Comparison of ENCODE assay signal across 25 cellular contexts in genomic region chr6:45293306-45293705, GRCh38. TPM values are rescaled to one million over a fixed set of nuclear protein-coding genes. Genes with fewer than 3 reads are reported as not detected.
A peak's percentile ranks its signal among the peaks of the same experiment; 100 is the strongest.
DNase-seq lines count a peak whose midpoint lies in the region; ATAC-seq lines count a peak whose summit lies in the region.
"Had no signal": no experiment of that assay in that cellular context is flagged by ENCODE, and none has a peak within 500 bp of the region (broad histone marks: within the 10 kb centered on the region; RNA-seq: fewer than 3 reads in every experiment).

No MANE protein-coding gene starts in this region.

- peaks cover 2% of the 10 kb centered on the region for H3K9me3 Mint-ChIP-seq in activated naive CD4-positive, alpha-beta T cell treated with anti-CD3 and anti-CD28 coated beads for 36 hours
- peaks cover 10% of the 10 kb centered on the region for H3K9me3 Mint-ChIP-seq in T-helper 1 cell treated with Interleukin-12 subunit alpha and Interleukin-12 subunit beta and Interleukin-4 antibody, amounts not matched to agents 30 μg/mL and 1 μg/mL, for 36 hours
- H3K9me3 Mint-ChIP-seq in activated naive CD8-positive, alpha-beta T cell treated with anti-CD3 and anti-CD28 coated beads, Interleukin-2, amount 50 U/mL, for 24 hours, result peaks cover 9% of the 10 kb centered on the region
- H3K9me3 Mint-ChIP-seq in stimulated activated naive CD8-positive, alpha-beta T cell treated with anti-CD3 and anti-CD28 coated beads, Interleukin-15, amount 100 ng/mL, for 72 hours, result peaks cover 17 to 27% of the 10 kb centered on the region in 2 donors
- H3K9me3 Mint-ChIP-seq: dendritic cell treated with granulocyte-macrophage colony-stimulating factor and Interleukin-4, amounts not matched to agents 40 ng/mL and 50 ng/mL, for 4 days had no signal

- DNase-seq in activated naive CD4-positive, alpha-beta T cell treated with anti-CD3 and anti-CD28 coated beads for 36 hours, result no peak
- DNase-seq in activated naive CD4-positive, alpha-beta T cell treated with Interleukin-2 at 50 U/mL for 16 hours, result no peak
- no peak for DNase-seq in activated naive CD8-positive, alpha-beta T cell treated with anti-CD3 and anti-CD28 coated beads, Interleukin-2, amount 50 U/mL, for 24 hours
- DNase-seq in stimulated activated naive CD8-positive, alpha-beta T cell treated with anti-CD3 and anti-CD28 coated beads, Interleukin-15, amount 100 ng/mL, for 72 hours, result no peak
- DNase-seq in NCI-H187 (lab: John Stamatoyannopoulos, UW), result no peak
- DNase-seq in NCI-H2081 (lab: John Stamatoyannopoulos, UW), result no peak
- DNase-seq in GM19238 (ENCODE audit: insufficient read length, low spot score), result no peak
- DNase-seq: activated CD8-positive, alpha-beta memory T cell treated with anti-CD3 and anti-CD28 coated beads, Interleukin-2, amount 50 U/mL, for 48 hours; adrenal gland; DMS153; GDM1; GOT3; heart left ventricle; MV-4-11; NCI-H1694 treated with DMSO at 0.1 percent for 48 hours; NCI-H345; nephron progenitor cell; right lobe of liver; stimulated activated CD4-positive, alpha-beta T cell treated with anti-CD3 and anti-CD28 coated beads, Interleukin-15, amount 100 ng/mL, for 24 hours; T-helper 9 cell had no signal

- H3K4me1 Mint-ChIP-seq in activated naive CD4-positive, alpha-beta T cell treated with anti-CD3 and anti-CD28 coated beads for 36 hours (ENCODE audit: low read depth), result peaks cover 30% of the 10 kb centered on the region
- peaks cover 27% of the 10 kb centered on the region for H3K4me1 Mint-ChIP-seq in T-helper 1 cell treated with Interleukin-12 subunit alpha and Interleukin-12 subunit beta and Interleukin-4 antibody, amounts not matched to agents 30 μg/mL and 1 μg/mL, for 36 hours (ENCODE audit: low read depth)
- H3K4me1 Mint-ChIP-seq in activated naive CD8-positive, alpha-beta T cell treated with anti-CD3 and anti-CD28 coated beads, Interleukin-2, amount 50 U/mL, for 24 hours, result peaks cover 24% of the 10 kb centered on the region
- peaks cover 45% of the 10 kb centered on the region for H3K4me1 Mint-ChIP-seq in stimulated activated naive CD8-positive, alpha-beta T cell treated with anti-CD3 and anti-CD28 coated beads, Interleukin-15, amount 100 ng/mL, for 72 hours
- H3K4me1 Mint-ChIP-seq: CD14-positive monocyte, nephron progenitor cell had no signal

- H3K27me3 Mint-ChIP-seq in activated naive CD4-positive, alpha-beta T cell treated with anti-CD3 and anti-CD28 coated beads for 36 hours (ENCODE audit: low read depth), result no peaks in the 10 kb centered on the region
- H3K27me3 Mint-ChIP-seq in T-helper 1 cell treated with Interleukin-12 subunit alpha and Interleukin-12 subunit beta and Interleukin-4 antibody, amounts not matched to agents 30 μg/mL and 1 μg/mL, for 36 hours (ENCODE audit: low read depth), result no peaks in the 10 kb centered on the region
- no peaks in the 10 kb centered on the region for H3K27me3 Mint-ChIP-seq in activated naive CD8-positive, alpha-beta T cell treated with anti-CD3 and anti-CD28 coated beads, Interleukin-2, amount 50 U/mL, for 24 hours
- no peaks in the 10 kb centered on the region for H3K27me3 Mint-ChIP-seq in stimulated activated naive CD8-positive, alpha-beta T cell treated with anti-CD3 and anti-CD28 coated beads, Interleukin-15, amount 100 ng/mL, for 72 hours
- H3K27me3 Mint-ChIP-seq: dendritic cell treated with granulocyte-macrophage colony-stimulating factor and Interleukin-4, amounts not matched to agents 40 ng/mL and 50 ng/mL, for 4 days had no signal

- CTCF ChIA-PET in activated naive CD4-positive, alpha-beta T cell treated with anti-CD3 and anti-CD28 coated beads for 36 hours (lab: Charles Lee), result interaction anchor here (0.7 kb wide), 1 partner anchor 123 kb away, joined by 3 read pairs; no protein-coding TSS in a partner anchor

- H3K36me3 Mint-ChIP-seq in activated naive CD4-positive, alpha-beta T cell treated with anti-CD3 and anti-CD28 coated beads for 36 hours (ENCODE audit: low read depth), result peaks cover 2% of the 10 kb centered on the region
- H3K36me3 Mint-ChIP-seq in T-helper 1 cell treated with Interleukin-12 subunit alpha and Interleukin-12 subunit beta and Interleukin-4 antibody, amounts not matched to agents 30 μg/mL and 1 μg/mL, for 36 hours (ENCODE audit: low read depth), result peaks cover 6% of the 10 kb centered on the region
- H3K36me3 Mint-ChIP-seq in activated naive CD8-positive, alpha-beta T cell treated with anti-CD3 and anti-CD28 coated beads, Interleukin-2, amount 50 U/mL, for 24 hours (ENCODE audit: low read depth), result peaks cover 16% of the 10 kb centered on the region
- H3K36me3 Mint-ChIP-seq: CD14-positive monocyte had no signal

- ATAC-seq in activated naive CD8-positive, alpha-beta T cell treated with anti-CD3 and anti-CD28 coated beads, Interleukin-2, amount 50 U/mL, for 24 hours, result no peak
- no peak for ATAC-seq in stimulated activated naive CD8-positive, alpha-beta T cell treated with anti-CD3 and anti-CD28 coated beads, Interleukin-15, amount 100 ng/mL, for 72 hours
- ATAC-seq: heart left ventricle, left lobe of liver, Panc1, right lobe of liver had no signal

- intact Hi-C loops in activated naive CD4-positive, alpha-beta T cell treated with anti-CD3 and anti-CD28 coated beads for 36 hours (cut with micrococcal nuclease), result loop anchor here (10.0 kb wide), 1 partner anchor 421 kb away; no protein-coding TSS in a partner anchor

- H3K27ac Mint-ChIP-seq in activated naive CD4-positive, alpha-beta T cell treated with anti-CD3 and anti-CD28 coated beads for 36 hours, result peak overlapping the region; percentile 26
- H3K27ac Mint-ChIP-seq in T-helper 1 cell treated with Interleukin-12 subunit alpha and Interleukin-12 subunit beta and Interleukin-4 antibody, amounts not matched to agents 30 μg/mL and 1 μg/mL, for 36 hours, result peak overlapping the region; percentile 56
- H3K27ac Mint-ChIP-seq in activated naive CD8-positive, alpha-beta T cell treated with anti-CD3 and anti-CD28 coated beads, Interleukin-2, amount 50 U/mL, for 24 hours, result peak overlapping the region; percentile 49
- H3K27ac Mint-ChIP-seq in stimulated activated naive CD8-positive, alpha-beta T cell treated with anti-CD3 and anti-CD28 coated beads, Interleukin-15, amount 100 ng/mL, for 72 hours, result peak overlapping the region; percentile 31 to 77
- H3K27ac Mint-ChIP-seq: CD14-positive monocyte; dendritic cell treated with granulocyte-macrophage colony-stimulating factor and Interleukin-4, amounts not matched to agents 40 ng/mL and 50 ng/mL, for 4 days; nephron progenitor cell had no signal

- peak overlapping the region; percentile 3 for H3K4me3 Mint-ChIP-seq in activated naive CD4-positive, alpha-beta T cell treated with anti-CD3 and anti-CD28 coated beads for 36 hours
- peak overlapping the region; percentile 54 for H3K4me3 Mint-ChIP-seq in T-helper 1 cell treated with Interleukin-12 subunit alpha and Interleukin-12 subunit beta and Interleukin-4 antibody, amounts not matched to agents 30 μg/mL and 1 μg/mL, for 36 hours
- peak overlapping the region; percentile 9 for H3K4me3 Mint-ChIP-seq in activated naive CD8-positive, alpha-beta T cell treated with anti-CD3 and anti-CD28 coated beads, Interleukin-2, amount 50 U/mL, for 24 hours
- peak overlapping the region; percentile 39 to 73 for H3K4me3 Mint-ChIP-seq in stimulated activated naive CD8-positive, alpha-beta T cell treated with anti-CD3 and anti-CD28 coated beads, Interleukin-15, amount 100 ng/mL, for 72 hours
- H3K4me3 Mint-ChIP-seq: CD14-positive monocyte; dendritic cell treated with granulocyte-macrophage colony-stimulating factor and Interleukin-4, amounts not matched to agents 40 ng/mL and 50 ng/mL, for 4 days; nephron progenitor cell had no signal

RNA-seq across cellular contexts. Expression of gene RUNX2, which starts 34.8 kb away (rescaled TPM):
- total RNA-seq in activated naive CD4-positive, alpha-beta T cell treated with anti-CD3 and anti-CD28 coated beads for 36 hours, result 1 to 10 TPM; 3.1 to 3.6 TPM

Comparison
In these comparisons a context has a peak if more than half of its experiments do, and no peak if none do; other contexts are left out.
1. H3K4me3 Mint-ChIP-seq: peak in every context shown above with its lines; median percentile 56 in stimulated activated naive CD8-positive, alpha-beta T cell treated with anti-CD3 and anti-CD28 coated beads, Interleukin-15, amount 100 ng/mL, for 72 hours; 54 in T-helper 1 cell treated with Interleukin-12 subunit alpha and Interleukin-12 subunit beta and Interleukin-4 antibody, amounts not matched to agents 30 μg/mL and 1 μg/mL, for 36 hours; 9 in activated naive CD8-positive, alpha-beta T cell treated with anti-CD3 and anti-CD28 coated beads, Interleukin-2, amount 50 U/mL, for 24 hours; 3 in activated naive CD4-positive, alpha-beta T cell treated with anti-CD3 and anti-CD28 coated beads for 36 hours.